In the genomic region with DNA sequence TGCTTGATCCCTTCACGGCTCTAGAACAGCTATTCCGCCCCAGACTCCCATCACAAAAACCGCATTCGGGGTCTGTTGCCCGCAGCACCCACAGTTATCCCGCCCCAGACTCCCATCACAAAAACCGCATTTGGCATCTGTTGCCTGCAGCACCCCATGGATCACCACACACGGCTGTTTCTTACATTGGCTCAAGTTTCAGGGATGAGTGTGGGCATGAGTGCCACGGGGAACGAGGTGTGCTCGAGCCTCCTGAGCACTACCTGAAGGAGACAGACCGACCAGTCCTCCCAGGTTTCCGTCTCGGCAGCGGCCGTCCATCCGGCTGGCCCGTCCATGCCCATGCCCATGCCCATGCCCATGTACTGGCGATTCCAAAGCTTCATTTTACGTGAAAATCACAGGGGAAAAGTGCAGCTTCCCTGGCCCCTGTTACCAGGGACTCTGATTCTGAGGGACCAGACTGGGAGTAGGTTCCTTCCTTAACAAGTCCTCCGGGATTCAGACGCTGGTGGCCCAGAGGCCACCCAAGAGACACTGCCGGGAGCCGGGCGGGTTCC, we compare ENCODE assay signal across 1 cellular context.
TF ChIP-seq lines count a peak whose summit lies in the region.

No MANE protein-coding gene starts in this region.

TF ChIP-seq in SK-N-SH treated with all-trans-retinoic acid at 6 μM for 48 hours, 23 proteins besides CTCF, POLR2A, EP300 and RAD21 (continued from another document):
- TF ChIP-seq, protein P1, sequence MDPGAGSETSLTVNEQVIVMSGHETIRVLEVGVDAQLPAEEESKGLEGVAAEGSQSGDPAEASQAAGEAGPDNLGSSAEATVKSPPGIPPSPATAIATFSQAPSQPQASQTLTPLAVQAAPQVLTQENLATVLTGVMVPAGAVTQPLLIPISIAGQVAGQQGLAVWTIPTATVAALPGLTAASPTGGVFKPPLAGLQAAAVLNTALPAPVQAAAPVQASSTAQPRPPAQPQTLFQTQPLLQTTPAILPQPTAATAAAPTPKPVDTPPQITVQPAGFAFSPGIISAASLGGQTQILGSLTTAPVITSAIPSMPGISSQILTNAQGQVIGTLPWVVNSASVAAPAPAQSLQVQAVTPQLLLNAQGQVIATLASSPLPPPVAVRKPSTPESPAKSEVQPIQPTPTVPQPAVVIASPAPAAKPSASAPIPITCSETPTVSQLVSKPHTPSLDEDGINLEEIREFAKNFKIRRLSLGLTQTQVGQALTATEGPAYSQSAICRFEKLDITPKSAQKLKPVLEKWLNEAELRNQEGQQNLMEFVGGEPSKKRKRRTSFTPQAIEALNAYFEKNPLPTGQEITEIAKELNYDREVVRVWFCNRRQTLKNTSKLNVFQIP (CRISPR knock-in tag; IDR thresholded peaks at IDR 0.05; ENCODE audit: borderline replicate concordance, low read depth) = no peak
- no peak for TF ChIP-seq GLIS3 (CRISPR knock-in tag; IDR thresholded peaks at IDR 0.05)
- no peak for TF ChIP-seq ESRRG (CRISPR knock-in tag; IDR thresholded peaks at IDR 0.05)
- TF ChIP-seq OSR1 (CRISPR knock-in tag; IDR thresholded peaks at IDR 0.05) = no peak
- TF ChIP-seq TOX (CRISPR knock-in tag; IDR thresholded peaks at IDR 0.05; ENCODE audit: borderline replicate concordance) = no peak
- TF ChIP-seq ZFP30 (CRISPR knock-in tag; IDR thresholded peaks at IDR 0.05) = no peak
- no peak for TF ChIP-seq TCF4 (CRISPR knock-in tag; IDR thresholded peaks at IDR 0.05; ENCODE audit: borderline replicate concordance)
